ENCODE assay signal across 32 cellular contexts in the genomic region with DNA sequence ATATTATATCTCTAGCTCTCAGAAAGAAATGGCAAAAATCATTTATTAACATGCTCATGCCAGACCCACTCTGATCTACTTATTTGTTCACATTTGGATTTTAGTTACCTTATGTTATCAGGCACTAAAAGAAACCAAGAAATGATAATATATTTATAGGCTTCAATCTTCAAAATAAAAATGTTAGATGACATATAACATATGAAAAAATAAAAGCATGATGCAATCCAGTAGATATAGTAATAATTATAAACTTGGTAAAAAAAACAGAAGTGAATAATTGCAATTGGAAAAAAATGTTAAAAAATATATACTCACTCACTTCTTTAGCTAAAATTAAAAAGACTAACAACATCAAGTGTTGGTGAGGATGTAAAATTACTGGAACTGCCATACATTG.
"Had no signal": no experiment of that assay in that cellular context is flagged by ENCODE, and none has a peak within 500 bp of the region (broad histone marks: within the 10 kb centered on the region; RNA-seq: fewer than 3 reads in every experiment).

No MANE protein-coding gene starts in this region.

- H3K4me1 ChIP-seq: body of pancreas, breast epithelium had no signal

- DNase-seq: activated CD4-positive, alpha-beta memory T cell treated with anti-CD3 and anti-CD28 coated beads, Interleukin-2, amount 10 ng/mL, durations not matched to agents 7 days and 5 days; activated CD4-positive, alpha-beta T cell treated with anti-CD3 and anti-CD28 coated beads for 1 hour; activated CD4-positive, alpha-beta T cell treated with anti-CD3 and anti-CD28 coated beads for 36 hours; activated CD4-positive, alpha-beta T cell treated with anti-CD3 and anti-CD28 coated beads for 48 hours; activated CD4-positive, alpha-beta T cell treated with anti-CD3 and anti-CD28 coated beads, Interleukin-2, amount 10 ng/mL, durations not matched to agents 7 days and 5 days; activated CD4-positive, alpha-beta T cell treated with anti-CD3 and anti-CD28 coated beads, Interleukin-2, amount 50 U/mL, for 48 hours; activated CD4-positive, CD25-positive, alpha-beta regulatory T cell; activated CD8-positive, alpha-beta memory T cell treated with anti-CD3 and anti-CD28 coated beads for 24 hours; activated CD8-positive, alpha-beta memory T cell treated with anti-CD3 and anti-CD28 coated beads, Interleukin-2, amount 10 ng/mL, durations not matched to agents 7 days and 5 days; activated CD8-positive, alpha-beta memory T cell treated with anti-CD3 and anti-CD28 coated beads, Interleukin-2, amount 50 U/mL, for 48 hours; activated CD8-positive, alpha-beta T cell treated with anti-CD3 and anti-CD28 coated beads, Interleukin-2, amount 10 ng/mL, durations not matched to agents 7 days and 5 days; activated effector memory CD4-positive, alpha-beta T cell treated with Interleukin-2 at 50 U/mL for 16 hours; activated gamma-delta T cell; activated naive CD4-positive, alpha-beta T cell treated with anti-CD3 and anti-CD28 coated beads, Interleukin-2, amount 10 ng/mL, durations not matched to agents 7 days and 5 days; activated naive CD4-positive, alpha-beta T cell treated with Interleukin-2 at 50 U/mL for 16 hours; activated naive CD8-positive, alpha-beta T cell treated with anti-CD3 and anti-CD28 coated beads, Interleukin-2, amount 10 ng/mL, durations not matched to agents 7 days and 5 days; activated naive CD8-positive, alpha-beta T cell treated with anti-CD3 and anti-CD28 coated beads, Interleukin-2, amount 50 U/mL, for 24 hours; activated T-cell treated with anti-CD3 and anti-CD28 coated beads, Interleukin-2, amount 50 U/mL, for 24 hours; activated T-cell treated with anti-CD3 and anti-CD28 coated beads, Interleukin-2, amount 50 U/mL, for 48 hours; amygdala; anterior cingulate cortex; body of pancreas; brain microvascular endothelial cell; central memory CD4-positive, alpha-beta T cell; T-helper 1 cell; T-helper 2 cell; T-helper 9 cell; WERI-Rb-1 had no signal

- H3K4me3 ChIP-seq: body of pancreas, breast epithelium had no signal

- H3K36me3 ChIP-seq: brain microvascular endothelial cell, breast epithelium, WERI-Rb-1 had no signal

- H3K9me3 ChIP-seq: body of pancreas had no signal

- H3K27ac ChIP-seq: body of pancreas, brain microvascular endothelial cell, breast epithelium, WERI-Rb-1 had no signal

- ATAC-seq: activated CD4-positive, alpha-beta T cell treated with anti-CD3 and anti-CD28 coated beads for 36 hours; activated CD4-positive, CD25-positive, alpha-beta regulatory T cell treated with anti-CD3 and anti-CD28 coated beads, Interleukin-2, amount 50 U/mL, for 24 hours; activated CD8-positive, alpha-beta memory T cell treated with anti-CD3 and anti-CD28 coated beads, Interleukin-2, amount 10 ng/mL, durations not matched to agents 7 days and 5 days; activated CD8-positive, alpha-beta T cell treated with anti-CD3 and anti-CD28 coated beads, Interleukin-2, amount 10 ng/mL, durations not matched to agents 7 days and 5 days; activated naive CD8-positive, alpha-beta T cell treated with anti-CD3 and anti-CD28 coated beads, Interleukin-2, amount 50 U/mL, for 24 hours; body of pancreas; WTC11 had no signal

- H3K27me3 ChIP-seq: body of pancreas, brain microvascular endothelial cell, breast epithelium had no signal

- FAIRE-seq: astrocyte had no signal
